9 cellular contexts compared by ENCODE assay signal in genomic region chr9:31542384-31543055, GRCh38.
DNase-seq lines count a peak whose midpoint lies in the region; ATAC-seq, FAIRE-seq and TF ChIP-seq lines count a peak whose summit lies in the region.
"Had no signal": no experiment of that assay in that cellular context is flagged by ENCODE, and none has a peak within 500 bp of the region (broad histone marks: within the 10 kb centered on the region; RNA-seq: fewer than 3 reads in every experiment).

No MANE protein-coding gene starts in this region.

- WGBS in pancreas, 2 donors = 11 to 13% methylated on average over 5 of the region's 5 CpGs

- H3K27me3 ChIP-seq in pancreas = no peaks in the 10 kb centered on the region

- no peaks in the 10 kb centered on the region for H3K36me3 Mint-ChIP-seq in CD14-positive monocyte
- H3K36me3 Mint-ChIP-seq: activated naive CD8-positive, alpha-beta T cell had no signal

- peaks cover 0 to 3% (median 0%) of the 10 kb centered on the region in 7 donors for H3K9me3 Mint-ChIP-seq in CD14-positive monocyte

- no peaks in the 10 kb centered on the region for H3K9me3 ChIP-seq in pancreas

- H3K4me3 Mint-ChIP-seq in CD14-positive monocyte = no peak overlapping the region
- H3K4me3 Mint-ChIP-seq: activated naive CD8-positive, alpha-beta T cell had no signal

- DNase-seq in activated CD4-positive, CD25-positive, alpha-beta regulatory T cell treated with anti-CD3 and anti-CD28 coated beads, Interleukin-2, amount 50 U/mL, for 72 hours = no peak
- DNase-seq in SIG-M5 (lab: John Stamatoyannopoulos, UW) (peak; percentile 59), epithelial cell of proximal tubule (ENCODE audit: low read depth) (peak; percentile 51), pancreas (peak in 1 of 6 donors; percentile 15), CD14-positive monocyte (ENCODE audit: low spot score) (no peak)

- peak; percentile 97 to 98 for ATAC-seq in activated CD4-positive, CD25-positive, alpha-beta regulatory T cell treated with anti-CD3 and anti-CD28 coated beads, Interleukin-2, amount 50 U/mL, for 24 hours
- peak; percentile 99 for ATAC-seq in GM21447 (IDR thresholded peaks at IDR 0.05; ENCODE audit: unreplicated experiment)
- peak; percentile 100 for ATAC-seq in HG03565 (IDR thresholded peaks at IDR 0.05; ENCODE audit: unreplicated experiment)
- ATAC-seq in pancreas = peak in 3 of 4 donors; percentile 81 to 92 (median 85)

- no peaks in the 10 kb centered on the region for H3K4me1 ChIP-seq in pancreas

- peak; percentile 41 for TF ChIP-seq CTCF in epithelial cell of proximal tubule (conservative IDR thresholded peaks at IDR 0.05; ENCODE audit: low read depth, low read length)
- TF ChIP-seq CTCF in pancreas (IDR thresholded peaks at IDR 0.05) = peak in 2 of 4 donors; percentile 16 to 25
- TF ChIP-seq CTCF in CD14-positive monocyte (IDR thresholded peaks at IDR 0.05) = no peak

- intact Hi-C loops in pancreas (cut with DNase I) = no loop called here
- intact Hi-C loops in CD14-positive monocyte (cut with micrococcal nuclease) = no loop called here

- no peak for FAIRE-seq in pancreas (lab: Jason Lieb, UNC)

- H3K4me3 ChIP-seq in epithelial cell of proximal tubule (ENCODE audit: low read depth, low read length) (no peak overlapping the region), pancreas (no peak overlapping the region)

- H3K27me3 Mint-ChIP-seq in CD14-positive monocyte (ENCODE audit: low read depth in 3 of 3) = peaks cover 1 to 3% (median 2%) of the 10 kb centered on the region in 3 donors
- H3K27me3 Mint-ChIP-seq: activated naive CD8-positive, alpha-beta T cell had no signal

- H3K36me3 ChIP-seq in pancreas = no peaks in the 10 kb centered on the region

- H3K27ac Mint-ChIP-seq in CD14-positive monocyte = no peak overlapping the region
- H3K27ac Mint-ChIP-seq: activated naive CD8-positive, alpha-beta T cell had no signal

- H3K4me1 Mint-ChIP-seq in CD14-positive monocyte = no peaks in the 10 kb centered on the region

- H3K27ac ChIP-seq in pancreas = no peak overlapping the region

Comparison
In these comparisons a context has a peak if more than half of its experiments do, and no peak if none do; other contexts are left out.
1. DNase-seq: peak in SIG-M5 (single experiment) and epithelial cell of proximal tubule (single experiment); none in activated CD4-positive, CD25-positive, alpha-beta regulatory T cell treated with anti-CD3 and anti-CD28 coated beads, Interleukin-2, amount 50 U/mL, for 72 hours (single experiment) and CD14-positive monocyte (single experiment).
2. Peak in every context shown above with its lines, with median percentiles within 50 percentile points of each other: ATAC-seq.